In genomic region chr9:133221994-133222393, GRCh38 we compare ENCODE assay signal across 6 cellular contexts. TPM values are rescaled to one million over a fixed set of nuclear protein-coding genes. Genes with fewer than 3 reads are reported as not detected.
"Had no signal": no experiment of that assay in that cellular context is flagged by ENCODE, and none has a peak within 500 bp of the region (broad histone marks: within the 10 kb centered on the region; RNA-seq: fewer than 3 reads in every experiment).

No MANE protein-coding gene starts in this region.

RNA-seq across cellular contexts. Expression of gene OBP2B, which starts 12.9 kb away (rescaled TPM):
- total RNA-seq: HT-29, LHCN-M2, MCF 10A, OCI-LY7, PC-3, SK-MEL-5 had no signal

RNA-seq across cellular contexts. Expression of gene ABO, which starts 53.0 kb away (rescaled TPM):
- total RNA-seq: LHCN-M2, MCF 10A, OCI-LY7, PC-3, SK-MEL-5 had no signal

RNA-seq across cellular contexts. Expression of gene GBGT1, which starts 58.3 kb away (rescaled TPM):
- total RNA-seq: HT-29, MCF 10A, PC-3, SK-MEL-5 had no signal
